Comparison of ENCODE assay signal across 20 cellular contexts in genomic region chr1:226274138-226274537, GRCh38. TPM values are rescaled to one million over a fixed set of nuclear protein-coding genes. Genes with fewer than 3 reads are reported as not detected.
A peak's percentile ranks its signal among the peaks of the same experiment; 100 is the strongest.
DNase-seq lines count a peak whose midpoint lies in the region; ATAC-seq and TF ChIP-seq lines count a peak whose summit lies in the region.
"Had no signal": no experiment of that assay in that cellular context is flagged by ENCODE, and none has a peak within 500 bp of the region (broad histone marks: within the 10 kb centered on the region; RNA-seq: fewer than 3 reads in every experiment).

No MANE protein-coding gene starts in this region.

- H3K27me3 ChIP-seq in IMR-90 (ENCODE audit: control insufficient read depth, insufficient read depth, low read length) (no peaks in the 10 kb centered on the region), brain microvascular endothelial cell (replicated peaks) (no peaks in the 10 kb centered on the region), left lung (no peaks in the 10 kb centered on the region), ovary (no peaks in the 10 kb centered on the region)

- H3K27ac ChIP-seq in IMR-90 (ENCODE audit: insufficient read depth, low read length) (no peak overlapping the region), brain microvascular endothelial cell (no peak overlapping the region), left lung (no peak overlapping the region), ovary (no peak overlapping the region)
- H3K27ac ChIP-seq: HL-60, RWPE1 had no signal

- H3K9ac ChIP-seq in IMR-90 (ENCODE audit: low read depth, low read length): no peak overlapping the region

- H2BK20ac ChIP-seq in IMR-90 (ENCODE audit: low read depth, low read length): no peak overlapping the region

- no peak overlapping the region for H2BK120ac ChIP-seq in IMR-90 (ENCODE audit: low read depth, low read length)

- no peak overlapping the region for H3K23ac ChIP-seq in IMR-90 (ENCODE audit: low read depth, low read length)

- H3K4me2 ChIP-seq in IMR-90 (ENCODE audit: low read depth, low read length): no peak overlapping the region

- no peak overlapping the region for H2BK15ac ChIP-seq in IMR-90 (ENCODE audit: low read depth, low read length)

- H4K5ac ChIP-seq in IMR-90 (ENCODE audit: low read depth, low read length): no peak overlapping the region

- H4K91ac ChIP-seq in IMR-90 (ENCODE audit: insufficient read depth, low read depth, low read length): no peak overlapping the region

- WGBS in IMR-90 (ENCODE audit: extremely low coverage in 2 of 2, insufficient read length in 1 of 2), 2 experiments: no CpG with 5 or more reads among the region's 1 CpG
- 35 to 38% (median 37%) methylated on average over 1 of the region's 1 CpG for WGBS in ovary, 3 donors

- H3K14ac ChIP-seq in IMR-90 (replicated peaks; ENCODE audit: low read depth, low read length): no peak overlapping the region

- no peaks in the 10 kb centered on the region for H3K4me1 Mint-ChIP-seq in activated CD4-positive, alpha-beta T cell treated with anti-CD3 and anti-CD28 coated beads for 36 hours
- H3K4me1 Mint-ChIP-seq: B cell had no signal

- TF ChIP-seq CTCF in IMR-90 (conservative IDR thresholded peaks at IDR 0.05; ENCODE audit: low read depth, low read length) (no peak), brain microvascular endothelial cell (IDR thresholded peaks at IDR 0.05; ENCODE audit: low read depth, low read length, missing control alignments) (no peak), left lung (IDR thresholded peaks at IDR 0.05) (no peak), ovary (IDR thresholded peaks at IDR 0.05) (no peak)

- intact Hi-C loops in IMR-90 (cut with micrococcal nuclease): no loop called here
- intact Hi-C loops in left lung (cut with DNase I): no loop called here
- intact Hi-C loops in ovary (cut with DNase I): no loop called here
- intact Hi-C loops in activated CD4-positive, alpha-beta T cell treated with anti-CD3 and anti-CD28 coated beads for 36 hours (cut with DNase I, micrococcal nuclease): no loop called here

- H2AFZ ChIP-seq in IMR-90 (replicated peaks; ENCODE audit: low read length, poor library complexity): no peak overlapping the region

- H3K56ac ChIP-seq in IMR-90 (ENCODE audit: extremely low read depth, insufficient read depth, low read length): no peak overlapping the region

- peaks cover 11% of the 10 kb centered on the region for H3K36me3 Mint-ChIP-seq in activated CD4-positive, alpha-beta T cell treated with anti-CD3 and anti-CD28 coated beads for 36 hours (ENCODE audit: low read depth)

- POLR2A ChIA-PET in IMR-90 (lab: Charles Lee; ENCODE audit: unreplicated experiment): no interaction called here
- POLR2A ChIA-PET in activated CD4-positive, alpha-beta T cell treated with anti-CD3 and anti-CD28 coated beads for 36 hours (lab: Charles Lee): no interaction called here

- peaks cover 2% of the 10 kb centered on the region; the same call in 1 of the 2 replicates for H3K4me1 ChIP-seq in IMR-90 (ENCODE audit: control insufficient read depth, insufficient read depth, low read length)
- H3K4me1 ChIP-seq in left lung: no peaks in the 10 kb centered on the region
- no peaks in the 10 kb centered on the region for H3K4me1 ChIP-seq in ovary (ENCODE audit: insufficient read depth)

- no peaks in the 10 kb centered on the region for H3K27me3 Mint-ChIP-seq in activated CD4-positive, alpha-beta T cell treated with anti-CD3 and anti-CD28 coated beads for 36 hours
- H3K27me3 Mint-ChIP-seq: B cell; CD4-positive, CD25-positive, alpha-beta regulatory T cell had no signal

- H3K36me3 ChIP-seq in IMR-90 (ENCODE audit: control insufficient read depth, insufficient read depth, low read length): no peaks in the 10 kb centered on the region
- H3K36me3 ChIP-seq in brain microvascular endothelial cell (replicated peaks): no peaks in the 10 kb centered on the region
- H3K36me3 ChIP-seq in left lung: no peaks in the 10 kb centered on the region
- H3K36me3 ChIP-seq in ovary: no peaks in the 10 kb centered on the region

- H3K9me3 ChIP-seq in IMR-90 (ENCODE audit: control insufficient read depth, insufficient read depth, low read length): no peaks in the 10 kb centered on the region
- no peaks in the 10 kb centered on the region for H3K9me3 ChIP-seq in left lung
- no peaks in the 10 kb centered on the region for H3K9me3 ChIP-seq in ovary

- H3K4me3 Mint-ChIP-seq in activated CD4-positive, alpha-beta T cell treated with anti-CD3 and anti-CD28 coated beads for 36 hours: no peak overlapping the region
- H3K4me3 Mint-ChIP-seq: B cell; CD4-positive, CD25-positive, alpha-beta regulatory T cell; H9 had no signal

- ATAC-seq in IMR-90 (ENCODE audit: low read depth) (no peak), left lung (peak; percentile 29), HG02642 (IDR thresholded peaks at IDR 0.05; ENCODE audit: poor library complexity, unreplicated experiment) (no peak), GM21528 (IDR thresholded peaks at IDR 0.05; ENCODE audit: low FRiP score, unreplicated experiment) (no peak)
- no peak for ATAC-seq in activated CD4-positive, alpha-beta T cell treated with anti-CD3 and anti-CD28 coated beads for 36 hours

- no peak overlapping the region for H3K27ac Mint-ChIP-seq in activated CD4-positive, alpha-beta T cell treated with anti-CD3 and anti-CD28 coated beads for 36 hours
- H3K27ac Mint-ChIP-seq: B cell had no signal

- H2AK5ac ChIP-seq in IMR-90 (ENCODE audit: low read depth, low read length): no peak overlapping the region

- no peaks in the 10 kb centered on the region for H4K20me1 ChIP-seq in IMR-90 (ENCODE audit: insufficient read depth, low read length)

- TF ChIP-seq EP300 in ovary (IDR thresholded peaks at IDR 0.05): no peak

- H3K9me3 Mint-ChIP-seq in activated CD4-positive, alpha-beta T cell treated with anti-CD3 and anti-CD28 coated beads for 36 hours (ENCODE audit: low read depth): no peaks in the 10 kb centered on the region
- H3K9me3 Mint-ChIP-seq: CD4-positive, CD25-positive, alpha-beta regulatory T cell; H9 had no signal

- CTCF ChIA-PET in IMR-90 (lab: Yijun Ruan, JAX): interaction anchor here (0.6 kb wide), 2 partner anchors 18 to 23 kb away, joined by 3 read pairs; no protein-coding TSS in a partner anchor
- CTCF ChIA-PET in activated CD4-positive, alpha-beta T cell treated with anti-CD3 and anti-CD28 coated beads for 36 hours (lab: Charles Lee): no interaction called here

- H3K9me1 ChIP-seq in IMR-90 (ENCODE audit: insufficient read depth, low read length): peaks cover 4% of the 10 kb centered on the region; the same call in 1 of the 2 replicates

- dilution Hi-C loops in IMR-90 (cut with HindIII; ENCODE audit: low sequenced_read_pairs, unreplicated experiment): no loop called here

- no peak overlapping the region for H2AK9ac ChIP-seq in IMR-90 (replicated peaks; ENCODE audit: low read depth, low read length, poor library complexity)

- H3K79me1 ChIP-seq in IMR-90 (ENCODE audit: low read depth in 1 of 2, low read length in 2 of 2): peaks cover 0 to 4% of the 10 kb centered on the region in 2 experiments; a peak in 1 of 4 replicates

- H2BK5ac ChIP-seq in IMR-90 (ENCODE audit: low read depth, low read length, poor library complexity, severe bottlenecking): no peak overlapping the region

- TF ChIP-seq POLR2A in IMR-90 (IDR thresholded peaks at IDR 0.05; ENCODE audit: low read depth, low read length) (no peak), ovary (IDR thresholded peaks at IDR 0.05) (no peak)

- no peak overlapping the region for H3K4ac ChIP-seq in IMR-90 (ENCODE audit: low read depth, low read length)

- H3K4me3 ChIP-seq in IMR-90 (ENCODE audit: insufficient read depth, low read depth, low read length) (no peak overlapping the region), brain microvascular endothelial cell (ENCODE audit: low read depth, low read length) (no peak overlapping the region), left lung (no peak overlapping the region), ovary (no peak overlapping the region)

- H3K18ac ChIP-seq in IMR-90 (ENCODE audit: low read depth, low read length): no peak overlapping the region

- BruUV-seq in IMR-90 (replicated peaks; lab: Mats Ljungman, UMichigan): no TSS peak

- TF ChIP-seq RAD21 in IMR-90 (IDR thresholded peaks at IDR 0.05; ENCODE audit: low read length): no peak

- peak; percentile 15 for DNase-seq in EH (ENCODE audit: low read depth)
- DNase-seq in IMR-90: peak; percentile 31
- DNase-seq in brain microvascular endothelial cell: peak; percentile 10
- no peak for DNase-seq in left lung
- no peak for DNase-seq in ovary
- no peak for DNase-seq in activated CD4-positive, alpha-beta T cell treated with anti-CD3 and anti-CD28 coated beads for 36 hours
- DNase-seq: Calu3; CD4-positive, CD25-positive, alpha-beta regulatory T cell; DMS53; H9; MV-4-11; NCI-H1417; NCI-H1930; NCI-H446 treated with DMSO at 0.1 percent for 48 hours; NCI-H748 treated with DMSO at 0.1 percent for 48 hours had no signal

- in situ Hi-C loops in IMR-90 (cut with MboI; ENCODE audit: low sequenced_read_pairs) (no loop called here), brain microvascular endothelial cell (cut with HindIII; ENCODE audit: low pct_ligation_motif_present, low sequenced_read_pairs) (no loop called here)

- H4K8ac ChIP-seq in IMR-90 (ENCODE audit: low read depth in 2 of 2, low read length in 2 of 2): no peak overlapping the region

TF ChIP-seq in IMR-90, 13 proteins besides CTCF, POLR2A, EP300 and RAD21 (continues in another document):
- no peak for TF ChIP-seq SMC3 (IDR thresholded peaks at IDR 0.05; ENCODE audit: low read depth, low read length)

RNA-seq across cellular contexts. Expression of gene LIN9, which starts 34.8 kb away (rescaled TPM):
- 3.9 and 5.8 TPM in 2 replicates for total RNA-seq in IMR-90 (2012; rRNA removed)
- polyA plus RNA-seq in IMR-90 (2012; rRNA removed): 1.5 and 2.3 TPM in 2 replicates
- polyA plus RNA-seq in IMR-90 (2012; cell fraction: cytosol; rRNA removed): 0.20 and 0.36 TPM in 2 replicates
- polyA plus RNA-seq in IMR-90 (2012; cell fraction: nucleus; rRNA removed; ENCODE audit: low replicate concordance): 0.10 and 1.0 TPM in 2 replicates
- 1 to 10 TPM; 3.7 to 3.8 TPM for total RNA-seq in left lung
- total RNA-seq in ovary: 1 to 10 TPM; 3.7 to 8.6 (median 4.9) TPM
- polyA plus RNA-seq in ovary: 1 to 10 TPM; 3.1 to 4.3 TPM
- 10 to 100 TPM; 10.6 TPM for total RNA-seq in activated CD4-positive, alpha-beta T cell treated with anti-CD3 and anti-CD28 coated beads for 36 hours

RNA-seq across cellular contexts. Expression of gene MIXL1, which starts 50.7 kb away (rescaled TPM):
- not detected in 2 replicates for total RNA-seq in IMR-90 (2012; rRNA removed)
- not detected in 2 replicates for polyA plus RNA-seq in IMR-90 (2012; rRNA removed)
- 0.05 TPM in 1 of 2 replicates, not detected in the other for polyA plus RNA-seq in IMR-90 (2012; cell fraction: cytosol; rRNA removed)
- polyA plus RNA-seq in IMR-90 (2012; cell fraction: nucleus; rRNA removed; ENCODE audit: low replicate concordance): not detected in 2 replicates
- total RNA-seq in left lung: under 1 TPM in 1 of 2 donors, not detected in 1; 0.35 TPM
- under 1 TPM in 5 of 7 donors, not detected in 2; 0.15 to 0.78 (median 0.34) TPM for total RNA-seq in ovary
- polyA plus RNA-seq in ovary: under 1 TPM; 0.23 to 0.55 TPM
- not detected for total RNA-seq in activated CD4-positive, alpha-beta T cell treated with anti-CD3 and anti-CD28 coated beads for 36 hours
- total RNA-seq: Calu3; CD4-positive, CD25-positive, alpha-beta regulatory T cell had no signal
- polyA plus RNA-seq: CD4-positive, CD25-positive, alpha-beta regulatory T cell had no signal

Comparison
In these comparisons a context has a peak if more than half of its experiments do, and no peak if none do; other contexts are left out.
1. DNase-seq: peak in EH (single experiment), IMR-90 (single experiment) and brain microvascular endothelial cell (single experiment); none in left lung (0 of 2), ovary (0 of 5) and activated CD4-positive, alpha-beta T cell treated with anti-CD3 and anti-CD28 coated beads for 36 hours (single experiment).